In genomic region chr13:114097893-114098688, GRCh38 we compare ENCODE assay signal across 9 cellular contexts. TPM values are rescaled to one million over a fixed set of nuclear protein-coding genes. Genes with fewer than 3 reads are reported as not detected.
DNase-seq lines count a peak whose midpoint lies in the region; ATAC-seq, FAIRE-seq and TF ChIP-seq lines count a peak whose summit lies in the region.
"Had no signal": no experiment of that assay in that cellular context is flagged by ENCODE, and none has a peak within 500 bp of the region (broad histone marks: within the 10 kb centered on the region; RNA-seq: fewer than 3 reads in every experiment).

No MANE protein-coding gene starts in this region.

- H3K27ac ChIP-seq in astrocyte (ENCODE audit: low read depth, low read length) (peak overlapping the region; percentile 19), subcutaneous abdominal adipose tissue (ENCODE audit: low read depth, low read length) (peak overlapping the region; percentile 65)

- no peak for TF ChIP-seq CTCF in astrocyte (IDR thresholded peaks at IDR 0.05; ENCODE audit: insufficient read depth, low read depth, low read length)
- no peak for TF ChIP-seq CTCF in mucosa of descending colon (IDR thresholded peaks at IDR 0.05)

- H3K4me1 ChIP-seq in astrocyte (ENCODE audit: insufficient read depth, low read length) (peaks cover 39% of the 10 kb centered on the region), mucosa of descending colon (ENCODE audit: low read depth) (no peaks in the 10 kb centered on the region), subcutaneous abdominal adipose tissue (ENCODE audit: control insufficient read depth in 5 of 5, insufficient read depth in 5 of 5, low read length in 5 of 5) (peaks cover 0 to 45% (median 33%) of the 10 kb centered on the region in 5 donors)

- intact Hi-C loops in mucosa of descending colon (cut with DNase I, micrococcal nuclease), result no loop called here

- peaks cover 87% of the 10 kb centered on the region for H4K20me1 ChIP-seq in astrocyte (ENCODE audit: insufficient read depth, low read length)

- no peak overlapping the region for H2AFZ ChIP-seq in astrocyte (ENCODE audit: low read depth, low read length)

- no peak overlapping the region for H3K4me3 Mint-ChIP-seq in T-helper 1 cell treated with Interleukin-12 subunit alpha and Interleukin-12 subunit beta and Interleukin-4 antibody, amounts not matched to agents 30 μg/mL and 1 μg/mL, for 36 hours
- no peak overlapping the region for H3K4me3 Mint-ChIP-seq in astrocyte (ENCODE audit: unreplicated experiment)

- no peaks in the 10 kb centered on the region for H3K27me3 Mint-ChIP-seq in T-helper 1 cell treated with Interleukin-12 subunit alpha and Interleukin-12 subunit beta and Interleukin-4 antibody, amounts not matched to agents 30 μg/mL and 1 μg/mL, for 36 hours (ENCODE audit: low read depth)
- no peaks in the 10 kb centered on the region for H3K27me3 Mint-ChIP-seq in astrocyte (ENCODE audit: low read depth, unreplicated experiment)

- H3K4me3 ChIP-seq in astrocyte (ENCODE audit: insufficient read depth, low read depth, low read length), result no peak overlapping the region
- H3K4me3 ChIP-seq in mucosa of descending colon, result no peak overlapping the region
- no peak overlapping the region for H3K4me3 ChIP-seq in subcutaneous abdominal adipose tissue (ENCODE audit: low read depth in 1 of 5, low read length in 5 of 5)

- DNase-seq in T-helper 1 cell (no peak), astrocyte (ENCODE audit: low read depth) (no peak), mucosa of descending colon (peak in 2 of 3 donors; percentile 17 to 43), NCI-H2029 treated with DMSO at 0.1 percent for 48 hours (lab: John Stamatoyannopoulos, UW) (no peak)
- DNase-seq: 8988T had no signal

- no peak for FAIRE-seq in astrocyte (lab: Jason Lieb, UNC)

- H3K4me2 ChIP-seq in astrocyte (ENCODE audit: low read length), result peak overlapping the region; percentile 22

- peaks cover 13% of the 10 kb centered on the region for H3K9me3 Mint-ChIP-seq in T-helper 1 cell treated with Interleukin-12 subunit alpha and Interleukin-12 subunit beta and Interleukin-4 antibody, amounts not matched to agents 30 μg/mL and 1 μg/mL, for 36 hours
- no peaks in the 10 kb centered on the region for H3K9me3 Mint-ChIP-seq in astrocyte (ENCODE audit: unreplicated experiment)

- peaks cover 29% of the 10 kb centered on the region for H3K4me1 Mint-ChIP-seq in T-helper 1 cell treated with Interleukin-12 subunit alpha and Interleukin-12 subunit beta and Interleukin-4 antibody, amounts not matched to agents 30 μg/mL and 1 μg/mL, for 36 hours (ENCODE audit: low read depth)
- H3K4me1 Mint-ChIP-seq in astrocyte (ENCODE audit: low read depth, unreplicated experiment), result peaks cover 37% of the 10 kb centered on the region

- ATAC-seq in mucosa of descending colon, result no peak
- no peak for ATAC-seq in GM21717 (IDR thresholded peaks at IDR 0.05; ENCODE audit: unreplicated experiment)
- ATAC-seq in HG02610 (IDR thresholded peaks at IDR 0.05; ENCODE audit: unreplicated experiment), result no peak

- H3K36me3 ChIP-seq in astrocyte (ENCODE audit: insufficient read depth, low read length) (no peaks in the 10 kb centered on the region), mucosa of descending colon (ENCODE audit: low read depth) (no peaks in the 10 kb centered on the region), subcutaneous abdominal adipose tissue (ENCODE audit: control insufficient read depth in 5 of 5, insufficient read depth in 5 of 5, low read length in 5 of 5) (no peaks in the 10 kb centered on the region)

- H3K9me3 ChIP-seq in astrocyte (ENCODE audit: insufficient read depth, low read depth, low read length), result no peaks in the 10 kb centered on the region
- no peaks in the 10 kb centered on the region for H3K9me3 ChIP-seq in mucosa of descending colon
- H3K9me3 ChIP-seq in subcutaneous abdominal adipose tissue (ENCODE audit: control insufficient read depth in 5 of 5, low read length in 5 of 5), result no peaks in the 10 kb centered on the region

- no peaks in the 10 kb centered on the region for H3K27me3 ChIP-seq in astrocyte (ENCODE audit: insufficient read depth, low read length)
- H3K27me3 ChIP-seq in subcutaneous abdominal adipose tissue (ENCODE audit: control insufficient read depth in 5 of 5, insufficient read depth in 4 of 5, low read length in 5 of 5), result no peaks in the 10 kb centered on the region

- peaks cover 44% of the 10 kb centered on the region for H3K36me3 Mint-ChIP-seq in T-helper 1 cell treated with Interleukin-12 subunit alpha and Interleukin-12 subunit beta and Interleukin-4 antibody, amounts not matched to agents 30 μg/mL and 1 μg/mL, for 36 hours (ENCODE audit: low read depth)
- peaks cover 13% of the 10 kb centered on the region for H3K36me3 Mint-ChIP-seq in astrocyte (ENCODE audit: low read depth, unreplicated experiment)

- peak overlapping the region; percentile 55 for H3K27ac Mint-ChIP-seq in T-helper 1 cell treated with Interleukin-12 subunit alpha and Interleukin-12 subunit beta and Interleukin-4 antibody, amounts not matched to agents 30 μg/mL and 1 μg/mL, for 36 hours
- H3K27ac Mint-ChIP-seq in astrocyte (ENCODE audit: unreplicated experiment), result peak overlapping the region; percentile 94

- peaks cover 94% of the 10 kb centered on the region for H3K79me2 ChIP-seq in astrocyte (ENCODE audit: insufficient read depth, low read length)

- H3K9ac ChIP-seq in astrocyte (ENCODE audit: low read length) (peak overlapping the region; percentile 23), subcutaneous abdominal adipose tissue (ENCODE audit: low read length in 5 of 5) (peak overlapping the region in 2 of 5 donors; percentile 23 to 54)

RNA-seq across cellular contexts. Expression of gene RASA3, which starts 34.3 kb away (rescaled TPM):
- total RNA-seq in astrocyte (41.1 and 41.4 TPM in 2 replicates), mucosa of descending colon (10 to 100 TPM in 1 of 3 donors, 1 to 10 TPM in 2; 7.9 to 19.0 (median 8.4) TPM)

Comparison
In these comparisons a context has a peak if more than half of its experiments do, and no peak if none do; other contexts are left out.
1. DNase-seq: peak in mucosa of descending colon (2 of 3); none in T-helper 1 cell (0 of 5), astrocyte (single experiment) and NCI-H2029 treated with DMSO at 0.1 percent for 48 hours (single experiment).